ENCODE assay signal across 1 cellular context in the genomic region with DNA sequence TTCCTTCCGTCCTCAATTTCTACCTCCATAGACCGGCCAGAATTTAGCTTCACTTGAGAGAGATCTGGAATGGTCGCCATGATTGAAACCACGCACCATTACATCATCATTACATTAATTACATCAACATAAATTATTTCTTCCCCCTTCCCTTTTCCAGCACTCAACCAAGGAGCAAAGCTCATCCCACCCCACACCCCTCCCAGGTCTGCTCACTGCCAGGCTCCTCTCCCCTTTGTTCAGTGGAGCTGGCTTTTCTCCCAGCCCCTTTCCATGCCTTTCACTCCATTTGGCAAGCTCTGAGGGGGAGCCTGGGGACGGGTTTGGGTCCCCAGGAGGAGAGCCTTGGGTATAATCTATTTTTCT.
TF ChIP-seq lines count a peak whose summit lies in the region.

No MANE protein-coding gene starts in this region.

TF ChIP-seq in HCT116, 20 proteins besides CTCF, POLR2A, EP300 and RAD21:
- TF ChIP-seq, protein P1, sequence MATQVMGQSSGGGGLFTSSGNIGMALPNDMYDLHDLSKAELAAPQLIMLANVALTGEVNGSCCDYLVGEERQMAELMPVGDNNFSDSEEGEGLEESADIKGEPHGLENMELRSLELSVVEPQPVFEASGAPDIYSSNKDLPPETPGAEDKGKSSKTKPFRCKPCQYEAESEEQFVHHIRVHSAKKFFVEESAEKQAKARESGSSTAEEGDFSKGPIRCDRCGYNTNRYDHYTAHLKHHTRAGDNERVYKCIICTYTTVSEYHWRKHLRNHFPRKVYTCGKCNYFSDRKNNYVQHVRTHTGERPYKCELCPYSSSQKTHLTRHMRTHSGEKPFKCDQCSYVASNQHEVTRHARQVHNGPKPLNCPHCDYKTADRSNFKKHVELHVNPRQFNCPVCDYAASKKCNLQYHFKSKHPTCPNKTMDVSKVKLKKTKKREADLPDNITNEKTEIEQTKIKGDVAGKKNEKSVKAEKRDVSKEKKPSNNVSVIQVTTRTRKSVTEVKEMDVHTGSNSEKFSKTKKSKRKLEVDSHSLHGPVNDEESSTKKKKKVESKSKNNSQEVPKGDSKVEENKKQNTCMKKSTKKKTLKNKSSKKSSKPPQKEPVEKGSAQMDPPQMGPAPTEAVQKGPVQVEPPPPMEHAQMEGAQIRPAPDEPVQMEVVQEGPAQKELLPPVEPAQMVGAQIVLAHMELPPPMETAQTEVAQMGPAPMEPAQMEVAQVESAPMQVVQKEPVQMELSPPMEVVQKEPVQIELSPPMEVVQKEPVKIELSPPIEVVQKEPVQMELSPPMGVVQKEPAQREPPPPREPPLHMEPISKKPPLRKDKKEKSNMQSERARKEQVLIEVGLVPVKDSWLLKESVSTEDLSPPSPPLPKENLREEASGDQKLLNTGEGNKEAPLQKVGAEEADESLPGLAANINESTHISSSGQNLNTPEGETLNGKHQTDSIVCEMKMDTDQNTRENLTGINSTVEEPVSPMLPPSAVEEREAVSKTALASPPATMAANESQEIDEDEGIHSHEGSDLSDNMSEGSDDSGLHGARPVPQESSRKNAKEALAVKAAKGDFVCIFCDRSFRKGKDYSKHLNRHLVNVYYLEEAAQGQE (IDR thresholded peaks at IDR 0.05; ENCODE audit: low read depth): no peak
- TF ChIP-seq YY1 (IDR thresholded peaks at IDR 0.05; ENCODE audit: extremely low read depth, insufficient replicate concordance, low read depth, low read length): no peak
- TF ChIP-seq ZNF274 (IDR thresholded peaks at IDR 0.05; ENCODE audit: low read depth, low read length): no peak
- no peak for TF ChIP-seq ELF1 (IDR thresholded peaks at IDR 0.05; ENCODE audit: borderline replicate concordance, low read depth)
- TF ChIP-seq JUND (IDR thresholded peaks at IDR 0.05): no peak
- TF ChIP-seq EZH2phosphoT487 (IDR thresholded peaks at IDR 0.05; ENCODE audit: borderline replicate concordance): no peak
- no peak for TF ChIP-seq CBX3 (IDR thresholded peaks at IDR 0.05; ENCODE audit: low read depth)
- no peak for TF ChIP-seq EGR1 (IDR thresholded peaks at IDR 0.05; ENCODE audit: low read depth)
- TF ChIP-seq FOSL1 (IDR thresholded peaks at IDR 0.05; ENCODE audit: low read depth): no peak
- no peak for TF ChIP-seq SIN3A (IDR thresholded peaks at IDR 0.05; ENCODE audit: low read depth)
- no peak for TF ChIP-seq POLR2AphosphoS5 (IDR thresholded peaks at IDR 0.05; ENCODE audit: low read depth, low read length)
- TF ChIP-seq SRF (IDR thresholded peaks at IDR 0.05; ENCODE audit: low read depth): no peak
- TF ChIP-seq EZH2 (IDR thresholded peaks at IDR 0.05): no peak
- no peak for TF ChIP-seq CEBPB (IDR thresholded peaks at IDR 0.05; ENCODE audit: low read depth)
- TF ChIP-seq, protein P2, sequence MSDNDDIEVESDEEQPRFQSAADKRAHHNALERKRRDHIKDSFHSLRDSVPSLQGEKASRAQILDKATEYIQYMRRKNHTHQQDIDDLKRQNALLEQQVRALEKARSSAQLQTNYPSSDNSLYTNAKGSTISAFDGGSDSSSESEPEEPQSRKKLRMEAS (IDR thresholded peaks at IDR 0.05): no peak
